In genomic region chr11:62713343-62713742, GRCh38 we compare ENCODE assay signal across 11 cellular contexts. TPM values are rescaled to one million over a fixed set of nuclear protein-coding genes. Genes with fewer than 3 reads are reported as not detected.
DNase-seq lines count a peak whose midpoint lies in the region; ATAC-seq and TF ChIP-seq lines count a peak whose summit lies in the region.
"Had no signal": no experiment of that assay in that cellular context is flagged by ENCODE, and none has a peak within 500 bp of the region (broad histone marks: within the 10 kb centered on the region; RNA-seq: fewer than 3 reads in every experiment).

No MANE protein-coding gene starts in this region.

- peak; percentile 8 to 20 (median 13) for TF ChIP-seq CTCF in right lobe of liver (IDR thresholded peaks at IDR 0.05)
- no peak for TF ChIP-seq CTCF in stomach (IDR thresholded peaks at IDR 0.05)
- no peak for TF ChIP-seq CTCF in uterus (IDR thresholded peaks at IDR 0.05)

- TF ChIP-seq POLR2A in right lobe of liver (IDR thresholded peaks at IDR 0.05) (no peak), stomach (IDR thresholded peaks at IDR 0.05) (no peak), uterus (IDR thresholded peaks at IDR 0.05) (no peak)

- DNase-seq in activated CD8-positive, alpha-beta memory T cell treated with anti-CD3 and anti-CD28 coated beads, Interleukin-2, amount 10 ng/mL, durations not matched to agents 7 days and 5 days = no peak
- DNase-seq in activated CD8-positive, alpha-beta memory T cell treated with anti-CD3 and anti-CD28 coated beads for 24 hours = no peak
- DNase-seq in right lobe of liver (peak; percentile 66 to 87 (median 80)), stomach (peak; percentile 60), uterus (no peak), NCI-H82 (lab: John Stamatoyannopoulos, UW) (no peak)
- DNase-seq: central memory CD4-positive, alpha-beta T cell; NCI-H510A had no signal

- TF ChIP-seq EP300 in stomach (IDR thresholded peaks at IDR 0.05) = no peak

- no peak for ATAC-seq in activated CD8-positive, alpha-beta memory T cell treated with anti-CD3 and anti-CD28 coated beads, Interleukin-2, amount 10 ng/mL, durations not matched to agents 7 days and 5 days
- ATAC-seq in activated T-helper 17 cell treated with anti-CD3 and anti-CD28 coated beads, Interleukin-2, amount 50 U/mL, for 72 hours (replicated peaks) = no peak
- ATAC-seq in right lobe of liver (peak; percentile 67 to 73 (median 70)), HG03521 (IDR thresholded peaks at IDR 0.05; ENCODE audit: unreplicated experiment) (no peak)
- ATAC-seq: activated CD4-positive, CD25-positive, alpha-beta regulatory T cell treated with anti-CD3 and anti-CD28 coated beads, Interleukin-2, amount 50 U/mL, for 24 hours had no signal

- H3K36me3 Mint-ChIP-seq in activated CD8-positive, alpha-beta memory T cell treated with anti-CD3 and anti-CD28 coated beads, Interleukin-2, amount 10 ng/mL, durations not matched to agents 7 days and 5 days = peaks cover 64% of the 10 kb centered on the region
- H3K36me3 Mint-ChIP-seq in activated T-helper 17 cell treated with anti-CD3 and anti-CD28 coated beads, Interleukin-2, amount 50 U/mL, for 72 hours (ENCODE audit: low read depth) = peaks cover 97% of the 10 kb centered on the region

- H3K4me3 ChIP-seq in right lobe of liver = peak overlapping the region in 2 of 3 donors; percentile 5 to 24
- H3K4me3 ChIP-seq in stomach = no peak overlapping the region
- H3K4me3 ChIP-seq in uterus = no peak overlapping the region

- H3K9me3 ChIP-seq in right lobe of liver (no peaks in the 10 kb centered on the region), stomach (no peaks in the 10 kb centered on the region), uterus (no peaks in the 10 kb centered on the region)

- peaks cover 0 to 53% (median 23%) of the 10 kb centered on the region in 4 donors for H3K4me1 ChIP-seq in right lobe of liver
- H3K4me1 ChIP-seq in stomach = peaks cover 46 to 93% (median 69%) of the 10 kb centered on the region in 4 donors
- peaks cover 6 to 10% of the 10 kb centered on the region in 2 donors for H3K4me1 ChIP-seq in uterus

- no peaks in the 10 kb centered on the region for H3K27me3 Mint-ChIP-seq in activated CD8-positive, alpha-beta memory T cell treated with anti-CD3 and anti-CD28 coated beads, Interleukin-2, amount 10 ng/mL, durations not matched to agents 7 days and 5 days
- no peaks in the 10 kb centered on the region for H3K27me3 Mint-ChIP-seq in activated T-helper 17 cell treated with anti-CD3 and anti-CD28 coated beads, Interleukin-2, amount 50 U/mL, for 72 hours

- H3K27ac ChIP-seq in right lobe of liver (peak overlapping the region; percentile 56 to 72 (median 67)), stomach (peak overlapping the region; percentile 43 to 81 (median 63)), uterus (no peak overlapping the region)

- H3K27me3 ChIP-seq in right lobe of liver (no peaks in the 10 kb centered on the region), stomach (no peaks in the 10 kb centered on the region), uterus (no peaks in the 10 kb centered on the region)

- WGBS in right lobe of liver (ENCODE audit: insufficient coverage, low coverage, low lambda C conversion rate, missing lambda C conversion rate) = 29% methylated on average over 2 of the region's 2 CpGs
- WGBS in stomach, 5 donors = 24 to 63% (median 38%) methylated on average over 2 of the region's 2 CpGs

- H3K9me3 Mint-ChIP-seq in activated CD8-positive, alpha-beta memory T cell treated with anti-CD3 and anti-CD28 coated beads, Interleukin-2, amount 10 ng/mL, durations not matched to agents 7 days and 5 days (ENCODE audit: low read depth) = no peaks in the 10 kb centered on the region
- no peaks in the 10 kb centered on the region for H3K9me3 Mint-ChIP-seq in activated T-helper 17 cell treated with anti-CD3 and anti-CD28 coated beads, Interleukin-2, amount 50 U/mL, for 72 hours

- peaks cover 78% of the 10 kb centered on the region for H3K4me1 Mint-ChIP-seq in activated CD8-positive, alpha-beta memory T cell treated with anti-CD3 and anti-CD28 coated beads, Interleukin-2, amount 10 ng/mL, durations not matched to agents 7 days and 5 days
- H3K4me1 Mint-ChIP-seq in activated T-helper 17 cell treated with anti-CD3 and anti-CD28 coated beads, Interleukin-2, amount 50 U/mL, for 72 hours = peaks cover 46% of the 10 kb centered on the region

- H3K27ac Mint-ChIP-seq in activated CD8-positive, alpha-beta memory T cell treated with anti-CD3 and anti-CD28 coated beads, Interleukin-2, amount 10 ng/mL, durations not matched to agents 7 days and 5 days = peak overlapping the region; percentile 92
- H3K27ac Mint-ChIP-seq in activated T-helper 17 cell treated with anti-CD3 and anti-CD28 coated beads, Interleukin-2, amount 50 U/mL, for 72 hours = peak overlapping the region; percentile 72

- CTCF ChIA-PET in activated CD8-positive, alpha-beta memory T cell treated with anti-CD3 and anti-CD28 coated beads, Interleukin-2, amount 10 ng/mL, durations not matched to agents 7 days and 5 days (lab: Charles Lee) = interaction anchor here (1.5 kb wide), 1 partner anchor 56 kb away, joined by 3 read pairs; no protein-coding TSS in a partner anchor

- peaks cover 0 to 64% (median 29%) of the 10 kb centered on the region in 4 donors for H3K36me3 ChIP-seq in right lobe of liver
- peaks cover 64 to 80% (median 78%) of the 10 kb centered on the region in 4 donors for H3K36me3 ChIP-seq in stomach
- H3K36me3 ChIP-seq in uterus = no peaks in the 10 kb centered on the region

- intact Hi-C loops in right lobe of liver (cut with DNase I) = no loop called here
- intact Hi-C loops in stomach (cut with DNase I; ENCODE audit: low total_unique reads) = no loop called here
- intact Hi-C loops in uterus (cut with DNase I; ENCODE audit: low total_unique reads) = no loop called here

- H3K4me3 Mint-ChIP-seq in activated CD8-positive, alpha-beta memory T cell treated with anti-CD3 and anti-CD28 coated beads, Interleukin-2, amount 10 ng/mL, durations not matched to agents 7 days and 5 days = peak overlapping the region; percentile 53
- peak overlapping the region; percentile 59 for H3K4me3 Mint-ChIP-seq in activated T-helper 17 cell treated with anti-CD3 and anti-CD28 coated beads, Interleukin-2, amount 50 U/mL, for 72 hours

RNA-seq across cellular contexts. Expression of gene GNG3, which starts 5.9 kb away (rescaled TPM):
- not detected for total RNA-seq in activated CD8-positive, alpha-beta memory T cell treated with anti-CD3 and anti-CD28 coated beads, Interleukin-2, amount 10 ng/mL, durations not matched to agents 7 days and 5 days
- not detected for total RNA-seq in activated T-helper 17 cell treated with anti-CD3 and anti-CD28 coated beads, Interleukin-2, amount 50 U/mL, for 72 hours
- total RNA-seq in right lobe of liver = not detected
- not detected for total RNA-seq in stomach
- polyA plus RNA-seq in stomach = under 1 TPM in 1 of 3 donors, not detected in 2; 0.75 TPM
- total RNA-seq in uterus = under 1 TPM in 1 of 4 donors, not detected in 3; 0.52 TPM

RNA-seq across cellular contexts. Expression of gene BSCL2, which starts 6.1 kb away (rescaled TPM):
- total RNA-seq in activated CD8-positive, alpha-beta memory T cell treated with anti-CD3 and anti-CD28 coated beads, Interleukin-2, amount 10 ng/mL, durations not matched to agents 7 days and 5 days = 10 to 100 TPM; 24.2 to 29.6 TPM
- 10 to 100 TPM; 31.1 to 39.2 TPM for total RNA-seq in activated T-helper 17 cell treated with anti-CD3 and anti-CD28 coated beads, Interleukin-2, amount 50 U/mL, for 72 hours
- total RNA-seq in right lobe of liver = 10 to 100 TPM; 18.8 to 41.4 (median 34.3) TPM
- total RNA-seq in stomach = 100 to 1,000 TPM in 3 of 5 donors, 10 to 100 TPM in 2; 29.9 to 144 (median 110) TPM
- polyA plus RNA-seq in stomach = 10 to 100 TPM; 63.4 to 95.9 (median 92.6) TPM
- total RNA-seq in uterus = 10 to 100 TPM; 24.1 to 46.7 (median 34.4) TPM

RNA-seq across cellular contexts. Expression of gene HNRNPUL2, which starts 13.9 kb away (rescaled TPM):
- 10 to 100 TPM; 61.6 to 66.6 TPM for total RNA-seq in activated CD8-positive, alpha-beta memory T cell treated with anti-CD3 and anti-CD28 coated beads, Interleukin-2, amount 10 ng/mL, durations not matched to agents 7 days and 5 days
- total RNA-seq in activated T-helper 17 cell treated with anti-CD3 and anti-CD28 coated beads, Interleukin-2, amount 50 U/mL, for 72 hours = 10 to 100 TPM; 54.0 to 60.1 TPM
- total RNA-seq in right lobe of liver = 10 to 100 TPM in 4 of 6 experiments, 1 to 10 TPM in 2; 7.9 to 17.1 (median 13.3) TPM
- 10 to 100 TPM; 10.3 to 73.5 (median 36.0) TPM for total RNA-seq in stomach
- polyA plus RNA-seq in stomach = 10 to 100 TPM; 25.1 to 28.6 (median 27.3) TPM
- total RNA-seq in uterus = 10 to 100 TPM; 17.7 to 58.3 (median 21.3) TPM

RNA-seq across cellular contexts. Expression of gene TTC9C, which starts 14.9 kb away (rescaled TPM):
- total RNA-seq in activated CD8-positive, alpha-beta memory T cell treated with anti-CD3 and anti-CD28 coated beads, Interleukin-2, amount 10 ng/mL, durations not matched to agents 7 days and 5 days = 10 to 100 TPM; 47.5 to 49.2 TPM
- total RNA-seq in activated T-helper 17 cell treated with anti-CD3 and anti-CD28 coated beads, Interleukin-2, amount 50 U/mL, for 72 hours = 10 to 100 TPM; 49.9 to 56.2 TPM
- total RNA-seq in right lobe of liver = 10 to 100 TPM in 3 of 6 experiments, 1 to 10 TPM in 3; 8.5 to 13.3 (median 10.6) TPM
- total RNA-seq in stomach = 10 to 100 TPM in 1 of 5 donors, 1 to 10 TPM in 3, under 1 TPM in 1; 0.89 to 26.6 (median 8.2) TPM
- 10 to 100 TPM; 16.6 to 33.6 (median 26.0) TPM for polyA plus RNA-seq in stomach
- total RNA-seq in uterus = 10 to 100 TPM in 2 of 4 donors, 1 to 10 TPM in 2; 1.3 to 32.4 (median 16.3) TPM

RNA-seq across cellular contexts. Expression of gene LRRN4CL, which starts 24.0 kb away (rescaled TPM):
- total RNA-seq in activated CD8-positive, alpha-beta memory T cell treated with anti-CD3 and anti-CD28 coated beads, Interleukin-2, amount 10 ng/mL, durations not matched to agents 7 days and 5 days = under 1 TPM; 0.14 to 0.15 TPM
- under 1 TPM; 0.45 to 0.56 TPM for total RNA-seq in activated T-helper 17 cell treated with anti-CD3 and anti-CD28 coated beads, Interleukin-2, amount 50 U/mL, for 72 hours
- total RNA-seq in right lobe of liver (under 1 TPM in 1 of 6 experiments, not detected in 5; 0.12 TPM), stomach (10 to 100 TPM in 2 of 5 donors, 1 to 10 TPM in 3; 4.0 to 20.0 (median 8.2) TPM), uterus (10 to 100 TPM; 36.2 to 50.6 (median 41.4) TPM)
- polyA plus RNA-seq in stomach = 1 to 10 TPM; 1.6 to 4.6 (median 1.8) TPM

Comparison
In these comparisons a context has a peak if more than half of its experiments do, and no peak if none do; other contexts are left out.
1. ATAC-seq: peak in right lobe of liver (4 of 4); none in activated CD8-positive, alpha-beta memory T cell treated with anti-CD3 and anti-CD28 coated beads, Interleukin-2, amount 10 ng/mL, durations not matched to agents 7 days and 5 days (single experiment), activated T-helper 17 cell treated with anti-CD3 and anti-CD28 coated beads, Interleukin-2, amount 50 U/mL, for 72 hours (single experiment) and HG03521 (single experiment).
2. DNase-seq: peak in right lobe of liver (3 of 3) and stomach (single experiment); none in activated CD8-positive, alpha-beta memory T cell treated with anti-CD3 and anti-CD28 coated beads, Interleukin-2, amount 10 ng/mL, durations not matched to agents 7 days and 5 days (single experiment), activated CD8-positive, alpha-beta memory T cell treated with anti-CD3 and anti-CD28 coated beads for 24 hours (single experiment), uterus (0 of 2) and NCI-H82 (single experiment).
3. H3K27ac ChIP-seq: peak in right lobe of liver (3 of 3) and stomach (5 of 5); none in uterus (0 of 2).
4. H3K4me3 ChIP-seq: peak in right lobe of liver (2 of 3); none in stomach (0 of 4) and uterus (0 of 2).
5. CTCF ChIP-seq: peak in right lobe of liver (4 of 4); none in stomach (0 of 7) and uterus (0 of 4).